1 cellular context compared by ENCODE assay signal in the genomic region with DNA sequence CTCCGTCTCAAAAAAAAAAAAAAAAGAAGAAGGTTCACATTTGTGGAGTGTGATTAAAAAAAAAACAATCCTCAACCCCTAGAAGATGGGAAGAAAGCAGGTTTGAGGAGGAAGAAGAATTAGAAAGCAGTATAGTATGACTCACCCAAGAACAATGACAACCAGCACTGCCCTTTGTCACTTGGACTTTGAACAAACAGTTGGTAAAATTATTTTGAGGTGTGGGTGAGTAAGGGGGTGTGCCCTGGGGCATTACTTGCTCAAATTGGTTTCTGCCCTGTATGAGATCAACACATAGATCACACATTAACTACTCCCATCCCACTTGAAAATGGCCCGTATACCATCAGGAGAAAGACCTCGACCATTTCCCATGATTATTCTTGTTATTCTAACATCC.
A peak's percentile ranks its signal among the peaks of the same experiment; 100 is the strongest.
TF ChIP-seq lines count a peak whose summit lies in the region.

No MANE protein-coding gene starts in this region.

TF ChIP-seq in HCT116, 20 proteins besides CTCF, POLR2A, EP300 and RAD21 (continued from another document):
- TF ChIP-seq ZBTB33 (IDR thresholded peaks at IDR 0.05; ENCODE audit: extremely low read depth, insufficient replicate concordance, low read length) (no peak), POLR2AphosphoS5 (IDR thresholded peaks at IDR 0.05; ENCODE audit: low read depth, low read length) (peak; percentile 59; the same call in 1 of the 2 replicates), EZH2 (IDR thresholded peaks at IDR 0.05) (no peak), ELF1 (IDR thresholded peaks at IDR 0.05; ENCODE audit: borderline replicate concordance, low read depth) (no peak), EGR1 (IDR thresholded peaks at IDR 0.05; ENCODE audit: low read depth) (peak; percentile 66), CEBPB (IDR thresholded peaks at IDR 0.05; ENCODE audit: low read depth) (peak; percentile 71), REST (IDR thresholded peaks at IDR 0.05; ENCODE audit: low read depth) (no peak), YY1 (IDR thresholded peaks at IDR 0.05; ENCODE audit: extremely low read depth, insufficient replicate concordance, low read depth, low read length) (peak; percentile 44), SIN3A (IDR thresholded peaks at IDR 0.05; ENCODE audit: low read depth) (peak; percentile 87), JUND (IDR thresholded peaks at IDR 0.05) (peak; percentile 95), SRF (IDR thresholded peaks at IDR 0.05; ENCODE audit: low read depth) (peak; percentile 48)
- TF ChIP-seq, protein P1, sequence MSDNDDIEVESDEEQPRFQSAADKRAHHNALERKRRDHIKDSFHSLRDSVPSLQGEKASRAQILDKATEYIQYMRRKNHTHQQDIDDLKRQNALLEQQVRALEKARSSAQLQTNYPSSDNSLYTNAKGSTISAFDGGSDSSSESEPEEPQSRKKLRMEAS (IDR thresholded peaks at IDR 0.05): peak; percentile 28; the same call in 1 of the 2 replicates
